Comparison of ENCODE assay signal across 15 cellular contexts in the genomic region with DNA sequence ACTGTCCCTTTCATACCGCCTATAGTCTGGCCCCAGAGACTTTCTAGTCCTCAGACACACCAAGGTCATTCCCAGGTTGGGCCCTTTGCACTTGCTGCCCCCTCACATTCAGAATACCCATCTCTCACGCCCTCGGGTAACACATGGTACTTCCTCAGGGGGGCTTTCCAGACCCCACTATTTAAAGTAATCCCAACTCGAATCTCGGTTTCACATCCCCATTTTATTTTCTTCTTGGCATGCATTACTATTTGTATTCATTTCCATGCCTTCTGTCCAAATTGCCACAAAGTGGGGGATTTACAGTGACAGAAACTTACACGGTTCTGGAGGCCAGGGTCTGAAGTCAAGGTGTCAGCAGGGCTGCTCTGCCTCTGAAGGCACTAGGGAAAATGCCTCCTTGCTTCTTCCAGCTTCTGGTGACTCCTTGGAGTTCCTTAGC. TPM values are rescaled to one million over a fixed set of nuclear protein-coding genes. Genes with fewer than 3 reads are reported as not detected.
DNase-seq lines count a peak whose midpoint lies in the region; ATAC-seq, FAIRE-seq and TF ChIP-seq lines count a peak whose summit lies in the region.
"Had no signal": no experiment of that assay in that cellular context is flagged by ENCODE, and none has a peak within 500 bp of the region (broad histone marks: within the 10 kb centered on the region; RNA-seq: fewer than 3 reads in every experiment).

No MANE protein-coding gene starts in this region.

- peaks cover 3% of the 10 kb centered on the region; the same call in 1 of the 2 replicates for H4K20me1 ChIP-seq in PC-3 (ENCODE audit: low read length)

- H3K79me2 ChIP-seq in PC-3 (ENCODE audit: low read length), result no peaks in the 10 kb centered on the region

- no peaks in the 10 kb centered on the region for H3F3A ChIP-seq in PC-3 (ENCODE audit: low read length, unreplicated experiment)

- peaks cover 3% of the 10 kb centered on the region for H3K4me1 ChIP-seq in upper lobe of right lung
- H3K4me1 ChIP-seq in PC-3 (ENCODE audit: insufficient read depth, low read length), result peaks cover 34% of the 10 kb centered on the region

- H3K9ac ChIP-seq in PC-3 (ENCODE audit: low read length), result no peak overlapping the region

- H3K9me3 ChIP-seq in upper lobe of right lung, result no peaks in the 10 kb centered on the region
- no peaks in the 10 kb centered on the region for H3K9me3 ChIP-seq in PC-3 (ENCODE audit: low read length)

- POLR2A ChIA-PET in PC-3 (lab: Charles Lee; ENCODE audit: unreplicated experiment), result no interaction called here

- TF ChIP-seq CTCF in upper lobe of right lung (IDR thresholded peaks at IDR 0.05) (no peak), PC-3 (conservative IDR thresholded peaks at IDR 0.05; ENCODE audit: low read depth, low read length) (no peak)

- no peak overlapping the region for H3K4me3 ChIP-seq in upper lobe of right lung
- H3K4me3 ChIP-seq in PC-3 (ENCODE audit: low read length), result no peak overlapping the region

- no peaks in the 10 kb centered on the region for H3K27me3 ChIP-seq in upper lobe of right lung
- no peaks in the 10 kb centered on the region for H3K27me3 ChIP-seq in PC-3 (ENCODE audit: low read length)

- CTCF ChIA-PET in PC-3 (lab: Charles Lee), result no interaction called here

- peak; percentile 71 for TF ChIP-seq POLR2A in GM12892 (IDR thresholded peaks at IDR 0.05; ENCODE audit: low read depth, low read length)

- H2AFZ ChIP-seq in PC-3 (ENCODE audit: low read length), result no peak overlapping the region

- H3K27ac ChIP-seq in upper lobe of right lung (no peak overlapping the region), PC-3 (ENCODE audit: low read length) (no peak overlapping the region)
- H3K27ac ChIP-seq: HL-60 had no signal

- FAIRE-seq in GM12892 (lab: Jason Lieb, UNC), result peak; percentile 66

- BruUV-seq in PC-3 (replicated peaks; lab: Mats Ljungman, UMichigan), result no TSS peak

- intact Hi-C loops in upper lobe of right lung (cut with DNase I), result no loop called here
- intact Hi-C loops in PC-3 (cut with micrococcal nuclease), result loop anchor here (5.0 kb wide), 1 partner anchor 66 kb away; no protein-coding TSS in a partner anchor
- intact Hi-C loops in cardiac septum (cut with DNase I), result no loop called here

- H3K9me2 ChIP-seq in PC-3 (replicated peaks; ENCODE audit: low read length), result no peaks in the 10 kb centered on the region

- no peak overlapping the region for H3K4me2 ChIP-seq in PC-3 (ENCODE audit: low read length)

- ATAC-seq in GM19372 (IDR thresholded peaks at IDR 0.05; ENCODE audit: low read depth, unreplicated experiment), result peak; percentile 71
- ATAC-seq in HG02763 (IDR thresholded peaks at IDR 0.05; ENCODE audit: unreplicated experiment), result peak; percentile 75
- ATAC-seq in HG03469 (IDR thresholded peaks at IDR 0.05; ENCODE audit: unreplicated experiment), result peak; percentile 65
- no peak for ATAC-seq in upper lobe of right lung
- ATAC-seq in PC-3, result no peak
- ATAC-seq: activated CD8-positive, alpha-beta T cell treated with anti-CD3 and anti-CD28 coated beads, Interleukin-2, amount 10 ng/mL, durations not matched to agents 7 days and 5 days; activated naive CD4-positive, alpha-beta T cell treated with anti-CD3 and anti-CD28 coated beads, Interleukin-2, amount 50 U/mL, for 72 hours had no signal

- no peak for DNase-seq in GM12892 (ENCODE audit: insufficient read length)
- no peak for DNase-seq in upper lobe of right lung
- no peak for DNase-seq in PC-3
- DNase-seq in middle frontal gyrus (ENCODE audit: extremely low spot score, low spot score), result no peak
- no peak for DNase-seq in cardiac septum (ENCODE audit: low spot score)
- DNase-seq: activated CD8-positive, alpha-beta T cell treated with anti-CD3 and anti-CD28 coated beads, Interleukin-2, amount 10 ng/mL, durations not matched to agents 7 days and 5 days; cortex of kidney; NCI-H1048; NCI-H69; occipital lobe had no signal

- H3K36me3 ChIP-seq in upper lobe of right lung (peaks cover 47% of the 10 kb centered on the region), PC-3 (ENCODE audit: low read depth, low read length) (peaks cover 21% of the 10 kb centered on the region)

RNA-seq across cellular contexts. Expression of a gene that starts 15.0 kb away (rescaled TPM):
- 54.0 TPM for polyA plus RNA-seq in GM12892 (2012; ENCODE audit: missing spikeins)
- 86.8 TPM for total RNA-seq in upper lobe of right lung
- total RNA-seq in PC-3 (2014; rRNA removed), result 94.6 and 110 TPM in 2 replicates
- 26.0 TPM for total RNA-seq in cardiac septum

Comparison
In these comparisons a context has a peak if more than half of its experiments do, and no peak if none do; other contexts are left out.
1. ATAC-seq: peak in GM19372 (single experiment), HG02763 (single experiment) and HG03469 (single experiment); none in upper lobe of right lung (single experiment) and PC-3 (single experiment).